1 cellular context compared by ENCODE assay signal in genomic region chr11:16738949-16739262, GRCh38.
TF ChIP-seq lines count a peak whose summit lies in the region.

No MANE protein-coding gene starts in this region.

TF ChIP-seq in SK-N-SH treated with all-trans-retinoic acid at 6 μM for 48 hours, 23 proteins besides CTCF, POLR2A, EP300 and RAD21 (continued from another document):
- TF ChIP-seq, protein P1, sequence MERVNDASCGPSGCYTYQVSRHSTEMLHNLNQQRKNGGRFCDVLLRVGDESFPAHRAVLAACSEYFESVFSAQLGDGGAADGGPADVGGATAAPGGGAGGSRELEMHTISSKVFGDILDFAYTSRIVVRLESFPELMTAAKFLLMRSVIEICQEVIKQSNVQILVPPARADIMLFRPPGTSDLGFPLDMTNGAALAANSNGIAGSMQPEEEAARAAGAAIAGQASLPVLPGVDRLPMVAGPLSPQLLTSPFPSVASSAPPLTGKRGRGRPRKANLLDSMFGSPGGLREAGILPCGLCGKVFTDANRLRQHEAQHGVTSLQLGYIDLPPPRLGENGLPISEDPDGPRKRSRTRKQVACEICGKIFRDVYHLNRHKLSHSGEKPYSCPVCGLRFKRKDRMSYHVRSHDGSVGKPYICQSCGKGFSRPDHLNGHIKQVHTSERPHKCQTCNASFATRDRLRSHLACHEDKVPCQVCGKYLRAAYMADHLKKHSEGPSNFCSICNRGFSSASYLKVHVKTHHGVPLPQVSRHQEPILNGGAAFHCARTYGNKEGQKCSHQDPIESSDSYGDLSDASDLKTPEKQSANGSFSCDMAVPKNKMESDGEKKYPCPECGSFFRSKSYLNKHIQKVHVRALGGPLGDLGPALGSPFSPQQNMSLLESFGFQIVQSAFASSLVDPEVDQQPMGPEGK (CRISPR knock-in tag; IDR thresholded peaks at IDR 0.05; ENCODE audit: borderline replicate concordance) = no peak
- TF ChIP-seq ESRRG (CRISPR knock-in tag; IDR thresholded peaks at IDR 0.05) (no peak), ZNF565 (CRISPR knock-in tag; conservative IDR thresholded peaks at IDR 0.05; ENCODE audit: low read depth) (no peak), TCF4 (CRISPR knock-in tag; IDR thresholded peaks at IDR 0.05; ENCODE audit: borderline replicate concordance) (no peak), ZFP3 (CRISPR knock-in tag; IDR thresholded peaks at IDR 0.05) (no peak), SNAI2 (CRISPR knock-in tag; IDR thresholded peaks at IDR 0.05) (no peak), ZFP30 (CRISPR knock-in tag; IDR thresholded peaks at IDR 0.05) (no peak), ZNF70 (CRISPR knock-in tag; IDR thresholded peaks at IDR 0.05) (no peak)
- TF ChIP-seq, protein P2, sequence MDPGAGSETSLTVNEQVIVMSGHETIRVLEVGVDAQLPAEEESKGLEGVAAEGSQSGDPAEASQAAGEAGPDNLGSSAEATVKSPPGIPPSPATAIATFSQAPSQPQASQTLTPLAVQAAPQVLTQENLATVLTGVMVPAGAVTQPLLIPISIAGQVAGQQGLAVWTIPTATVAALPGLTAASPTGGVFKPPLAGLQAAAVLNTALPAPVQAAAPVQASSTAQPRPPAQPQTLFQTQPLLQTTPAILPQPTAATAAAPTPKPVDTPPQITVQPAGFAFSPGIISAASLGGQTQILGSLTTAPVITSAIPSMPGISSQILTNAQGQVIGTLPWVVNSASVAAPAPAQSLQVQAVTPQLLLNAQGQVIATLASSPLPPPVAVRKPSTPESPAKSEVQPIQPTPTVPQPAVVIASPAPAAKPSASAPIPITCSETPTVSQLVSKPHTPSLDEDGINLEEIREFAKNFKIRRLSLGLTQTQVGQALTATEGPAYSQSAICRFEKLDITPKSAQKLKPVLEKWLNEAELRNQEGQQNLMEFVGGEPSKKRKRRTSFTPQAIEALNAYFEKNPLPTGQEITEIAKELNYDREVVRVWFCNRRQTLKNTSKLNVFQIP (CRISPR knock-in tag; IDR thresholded peaks at IDR 0.05; ENCODE audit: borderline replicate concordance, low read depth) = no peak
